In genomic region chr13:109233293-109233692, GRCh38 we compare ENCODE assay signal across 1 cellular context.
TF ChIP-seq lines count a peak whose summit lies in the region.

No MANE protein-coding gene starts in this region.

TF ChIP-seq in GM23338, 12 proteins besides CTCF, POLR2A, EP300 and RAD21 (continued from another document):
- TF ChIP-seq ZNF462 (CRISPR knock-in tag; IDR thresholded peaks at IDR 0.05), result no peak
- no peak for TF ChIP-seq ZNF114 (CRISPR knock-in tag; IDR thresholded peaks at IDR 0.05)
- no peak for TF ChIP-seq POLR2AphosphoS5 (IDR thresholded peaks at IDR 0.05; ENCODE audit: low read depth)
